1 cellular context compared by ENCODE assay signal in genomic region chr19:12833418-12833746, GRCh38.
TF ChIP-seq lines count a peak whose summit lies in the region.

No MANE protein-coding gene starts in this region.

TF ChIP-seq in K562, 482 proteins besides CTCF, POLR2A, EP300 and RAD21:
- no peak for TF ChIP-seq TEAD2 (tag; IDR thresholded peaks at IDR 0.05)
- no peak for TF ChIP-seq ZNF217 (CRISPR knock-in tag; IDR thresholded peaks at IDR 0.05)
- no peak for TF ChIP-seq FIP1L1 (IDR thresholded peaks at IDR 0.05; ENCODE audit: low read depth, low read length, poor library complexity, severe bottlenecking)
- no peak for TF ChIP-seq USF1 (CRISPR knock-in tag; IDR thresholded peaks at IDR 0.05)
- TF ChIP-seq CTBP1 (IDR thresholded peaks at IDR 0.05; ENCODE audit: borderline replicate concordance), result no peak
- TF ChIP-seq ASH1L (IDR thresholded peaks at IDR 0.05; ENCODE audit: borderline replicate concordance, low read depth, partially characterized antibody), result no peak
- no peak for TF ChIP-seq ZNF551 (CRISPR knock-in tag; IDR thresholded peaks at IDR 0.05)
- TF ChIP-seq STAT5A (IDR thresholded peaks at IDR 0.05; ENCODE audit: borderline replicate concordance, low read length), result no peak
- no peak for TF ChIP-seq GATAD2B (IDR thresholded peaks at IDR 0.05; ENCODE audit: borderline replicate concordance)
- TF ChIP-seq CCAR2 (IDR thresholded peaks at IDR 0.05; ENCODE audit: low read depth, low read length), result no peak
- no peak for TF ChIP-seq BMI1 (IDR thresholded peaks at IDR 0.05; ENCODE audit: low read length)
- no peak for TF ChIP-seq EP400 (IDR thresholded peaks at IDR 0.05)
- TF ChIP-seq NCOA4 (IDR thresholded peaks at IDR 0.05; ENCODE audit: partially characterized antibody), result no peak
- TF ChIP-seq SMAD4 (CRISPR knock-in tag; conservative IDR thresholded peaks at IDR 0.05), result no peak
